1 cellular context compared by ENCODE assay signal in the genomic region with DNA sequence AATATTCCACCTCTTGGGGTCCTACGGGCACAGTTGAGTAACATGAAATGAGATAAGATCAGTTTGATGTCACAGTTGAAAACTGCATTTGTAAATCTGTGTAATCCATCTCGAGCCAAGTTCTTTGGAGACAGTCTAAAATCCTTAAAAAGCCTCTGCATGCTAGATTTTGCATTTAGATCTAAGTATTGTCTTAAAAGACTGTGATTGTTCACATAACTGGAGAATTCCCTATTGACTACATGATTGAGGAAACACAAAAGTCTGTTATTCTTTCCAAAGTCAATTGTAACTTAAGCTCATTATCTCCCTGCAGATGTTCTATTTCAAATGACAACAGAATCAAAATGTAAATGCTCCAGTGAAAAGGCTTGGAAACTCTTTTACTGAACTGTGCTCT.
TF ChIP-seq lines count a peak whose summit lies in the region.

No MANE protein-coding gene starts in this region.

TF ChIP-seq in WTC11, 78 proteins besides CTCF, POLR2A, EP300 and RAD21 (continued from another document):
- TF ChIP-seq, protein P1, sequence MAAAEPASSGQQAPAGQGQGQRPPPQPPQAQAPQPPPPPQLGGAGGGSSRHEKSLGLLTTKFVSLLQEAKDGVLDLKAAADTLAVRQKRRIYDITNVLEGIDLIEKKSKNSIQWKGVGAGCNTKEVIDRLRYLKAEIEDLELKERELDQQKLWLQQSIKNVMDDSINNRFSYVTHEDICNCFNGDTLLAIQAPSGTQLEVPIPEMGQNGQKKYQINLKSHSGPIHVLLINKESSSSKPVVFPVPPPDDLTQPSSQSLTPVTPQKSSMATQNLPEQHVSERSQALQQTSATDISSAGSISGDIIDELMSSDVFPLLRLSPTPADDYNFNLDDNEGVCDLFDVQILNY (CRISPR knock-in tag; IDR thresholded peaks at IDR 0.05) = no peak
- TF ChIP-seq E2F4 (CRISPR knock-in tag; IDR thresholded peaks at IDR 0.05; ENCODE audit: borderline replicate concordance, low read depth) (no peak), CREM (CRISPR knock-in tag; IDR thresholded peaks at IDR 0.05) (no peak), HMGXB4 (CRISPR knock-in tag; IDR thresholded peaks at IDR 0.05) (no peak), SOX15 (CRISPR knock-in tag; IDR thresholded peaks at IDR 0.05) (no peak), JUN (CRISPR knock-in tag; IDR thresholded peaks at IDR 0.05) (no peak)
